ENCODE assay signal across 8 cellular contexts in the genomic region with DNA sequence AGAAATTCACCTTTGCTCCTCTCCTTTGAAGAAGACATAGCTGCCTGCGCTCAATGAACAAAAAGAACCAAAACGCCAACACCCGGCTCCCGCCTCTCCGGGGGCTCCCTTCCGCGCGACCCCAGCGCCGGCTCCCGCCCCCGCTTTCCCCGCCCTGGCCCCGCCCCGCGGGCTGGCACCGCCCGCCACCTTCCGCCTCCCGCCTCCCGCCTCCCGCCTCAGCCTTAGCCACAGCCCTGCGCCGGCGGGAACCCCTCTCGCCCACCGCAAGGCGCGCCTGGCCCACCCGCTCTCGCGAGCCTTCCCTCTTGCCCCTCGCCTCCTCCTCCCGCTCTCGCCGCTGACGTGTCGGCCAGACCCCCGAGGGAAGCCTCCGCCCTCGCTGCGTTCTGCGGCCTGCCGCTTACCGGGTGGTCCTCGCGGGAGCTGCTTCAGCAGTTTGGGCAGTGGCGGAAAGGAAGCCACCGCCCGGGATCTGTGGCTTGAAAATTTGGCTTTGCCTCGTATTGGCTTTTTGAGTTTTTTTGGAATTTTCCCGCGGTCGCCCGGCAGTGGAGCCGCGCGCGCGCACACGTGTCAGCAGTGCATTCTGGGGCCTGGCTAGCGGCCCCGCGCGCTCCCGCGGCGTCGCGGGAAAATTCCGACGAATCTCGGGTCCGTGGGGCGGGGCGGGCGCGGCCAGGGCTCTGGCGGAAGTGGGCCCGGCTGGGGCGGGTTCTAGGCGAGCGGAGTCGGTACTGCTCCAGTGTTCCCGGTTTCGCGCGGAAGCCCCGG. TPM values are rescaled to one million over a fixed set of nuclear protein-coding genes. Genes with fewer than 3 reads are reported as not detected.
DNase-seq lines count a peak whose midpoint lies in the region; ATAC-seq and TF ChIP-seq lines count a peak whose summit lies in the region.

A gene with protein sequence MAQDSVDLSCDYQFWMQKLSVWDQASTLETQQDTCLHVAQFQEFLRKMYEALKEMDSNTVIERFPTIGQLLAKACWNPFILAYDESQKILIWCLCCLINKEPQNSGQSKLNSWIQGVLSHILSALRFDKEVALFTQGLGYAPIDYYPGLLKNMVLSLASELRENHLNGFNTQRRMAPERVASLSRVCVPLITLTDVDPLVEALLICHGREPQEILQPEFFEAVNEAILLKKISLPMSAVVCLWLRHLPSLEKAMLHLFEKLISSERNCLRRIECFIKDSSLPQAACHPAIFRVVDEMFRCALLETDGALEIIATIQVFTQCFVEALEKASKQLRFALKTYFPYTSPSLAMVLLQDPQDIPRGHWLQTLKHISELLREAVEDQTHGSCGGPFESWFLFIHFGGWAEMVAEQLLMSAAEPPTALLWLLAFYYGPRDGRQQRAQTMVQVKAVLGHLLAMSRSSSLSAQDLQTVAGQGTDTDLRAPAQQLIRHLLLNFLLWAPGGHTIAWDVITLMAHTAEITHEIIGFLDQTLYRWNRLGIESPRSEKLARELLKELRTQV (minus strand): TSS at position 591 of the 774 bp plus-strand sequence. CDS start 68,418 bp downstream, outside the sequence.

- CTCF ChIA-PET in IMR-90 (lab: Yijun Ruan, JAX) (no interaction called here), PC-9 (lab: Charles Lee) (interaction anchor here (0.6 kb wide), 1 partner anchor 1027 kb away, joined by 3 read pairs; no protein-coding TSS in a partner anchor)

- intact Hi-C loops in IMR-90 (cut with micrococcal nuclease): loop anchor here (2.0 to 5.0 kb wide), 4 partner anchors 145 to 900 kb away; a partner anchor contains a TSS
- intact Hi-C loops in PC-9 (cut with micrococcal nuclease; ENCODE audit: unreplicated experiment): loop anchor here (1.0 kb wide), 3 partner anchors 66 to 192 kb away; no protein-coding TSS in a partner anchor

- peaks cover 10 to 26% of the 10 kb centered on the region in 2 experiments for H3K79me1 ChIP-seq in IMR-90 (ENCODE audit: low read depth in 1 of 2, low read length in 2 of 2)

- dilution Hi-C loops in IMR-90 (cut with HindIII; ENCODE audit: low sequenced_read_pairs, unreplicated experiment): no loop called here

- H4K91ac ChIP-seq in IMR-90 (ENCODE audit: insufficient read depth, low read depth, low read length): peak within 1 kb of the TSS; percentile 87

- WGBS in IMR-90 (ENCODE audit: extremely low coverage in 2 of 2, insufficient read length in 1 of 2), 2 experiments: 0% methylated on average over 43 of the region's 89 CpGs; no CpG with 5 or more reads in 1 of the 2 experiments

- H3K4me3 ChIP-seq in IMR-90 (ENCODE audit: insufficient read depth, low read depth, low read length): peak within 1 kb of the TSS; percentile 99
- peak within 1 kb of the TSS; percentile 80 for H3K4me3 ChIP-seq in PC-9
- H3K4me3 ChIP-seq in mucosa of rectum (ENCODE audit: low read length in 2 of 2): peak within 1 kb of the TSS; percentile 78 to 90

- BruUV-seq in IMR-90 (replicated peaks; lab: Mats Ljungman, UMichigan) (no TSS peak), PC-9 (replicated peaks; lab: Mats Ljungman, UMichigan) (no TSS peak)

- TF ChIP-seq RAD21 in IMR-90 (IDR thresholded peaks at IDR 0.05; ENCODE audit: low read length): no peak

- H3K4me2 ChIP-seq in IMR-90 (ENCODE audit: low read depth, low read length) (peak within 1 kb of the TSS; percentile 97), PC-9 (peak within 1 kb of the TSS; percentile 86)

- H3K23ac ChIP-seq in IMR-90 (ENCODE audit: low read depth, low read length): peak within 1 kb of the TSS; percentile 95

- H3K18ac ChIP-seq in IMR-90 (ENCODE audit: low read depth, low read length): peak within 1 kb of the TSS; percentile 96

- peak within 1 kb of the TSS; percentile 100 for H3K27ac ChIP-seq in IMR-90 (ENCODE audit: insufficient read depth, low read length)
- H3K27ac ChIP-seq in PC-9: peak within 1 kb of the TSS; percentile 97
- H3K27ac ChIP-seq in mucosa of rectum (ENCODE audit: low read depth in 2 of 2, low read length in 2 of 2): peak within 1 kb of the TSS; percentile 81 to 97

- H3K36me3 ChIP-seq in IMR-90 (ENCODE audit: control insufficient read depth, insufficient read depth, low read length): no peaks in the 10 kb centered on the region
- no peaks in the 10 kb centered on the region for H3K36me3 ChIP-seq in PC-9 (ENCODE audit: low read depth)
- no peaks in the 10 kb centered on the region for H3K36me3 ChIP-seq in mucosa of rectum (ENCODE audit: control insufficient read depth in 2 of 2, insufficient read depth in 2 of 2, low read length in 2 of 2)

- H4K20me1 ChIP-seq in IMR-90 (ENCODE audit: insufficient read depth, low read length) (no peaks in the 10 kb centered on the region), PC-9 (ENCODE audit: insufficient read depth) (no peaks in the 10 kb centered on the region)

- H3F3A ChIP-seq in PC-9 (ENCODE audit: insufficient read depth, low read depth): peaks cover 27% of the 10 kb centered on the region; the same call in 1 of the 2 replicates

- H2AK5ac ChIP-seq in IMR-90 (ENCODE audit: low read depth, low read length): peak within 1 kb of the TSS; percentile 38; the same call in 1 of the 2 replicates

- peak within 1 kb of the TSS; percentile 69; the same call in 1 of the 2 replicates for H2BK20ac ChIP-seq in IMR-90 (ENCODE audit: low read depth, low read length)

- H3K9me2 ChIP-seq in PC-9 (ENCODE audit: insufficient read depth): no peaks in the 10 kb centered on the region

- H2BK5ac ChIP-seq in IMR-90 (ENCODE audit: low read depth, low read length, poor library complexity, severe bottlenecking): peak within 1 kb of the TSS; percentile 98

- DNase-seq in DMS114 treated with DMSO at 0.1 percent for 48 hours (lab: John Stamatoyannopoulos, UW; ENCODE audit: unreplicated experiment): peak; percentile 74
- DNase-seq in IMR-90: peak; percentile 86
- peak; percentile 73 to 91 for DNase-seq in PC-9
- DNase-seq in activated T-cell treated with anti-CD3 and anti-CD28 coated beads for 48 hours (ENCODE audit: low read depth): peak; percentile 88
- peak; percentile 89 to 91 for DNase-seq in erythroblast (lab: John Stamatoyannopoulos, UW)
- DNase-seq in stimulated activated CD8-positive, alpha-beta memory T cell treated with anti-CD3 and anti-CD28 coated beads, Interleukin-4, amount 100 ng/mL, for 4 hours (ENCODE audit: low read depth in 2 of 2, low spot score in 1 of 2): peak; percentile 70 to 78

- peaks cover 33% of the 10 kb centered on the region for H3K79me2 ChIP-seq in PC-9 (ENCODE audit: low read depth)

- H2AFZ ChIP-seq in IMR-90 (replicated peaks; ENCODE audit: low read length, poor library complexity) (peak within 1 kb of the TSS; percentile 98), PC-9 (peak within 1 kb of the TSS; percentile 99)

- peak within 1 kb of the TSS; percentile 93 for H3K14ac ChIP-seq in IMR-90 (replicated peaks; ENCODE audit: low read depth, low read length)

- peaks cover 10% of the 10 kb centered on the region; the same call in 1 of the 2 replicates for H3K9me1 ChIP-seq in IMR-90 (ENCODE audit: insufficient read depth, low read length)

- H3K9ac ChIP-seq in IMR-90 (ENCODE audit: low read depth, low read length) (peak within 1 kb of the TSS; percentile 99), mucosa of rectum (ENCODE audit: low read depth in 1 of 2, low read length in 2 of 2) (peak within 1 kb of the TSS; percentile 82 to 91)

- H4K5ac ChIP-seq in IMR-90 (ENCODE audit: low read depth, low read length): peak within 1 kb of the TSS; percentile 94

- H2BK15ac ChIP-seq in IMR-90 (ENCODE audit: low read depth, low read length): peak within 1 kb of the TSS; percentile 76; the same call in 2 of the 3 replicates

- H3K4ac ChIP-seq in IMR-90 (ENCODE audit: low read depth, low read length): peak within 1 kb of the TSS; percentile 96

- H3K4me1 ChIP-seq in IMR-90 (ENCODE audit: control insufficient read depth, insufficient read depth, low read length) (peaks cover 2% of the 10 kb centered on the region; the same call in 1 of the 2 replicates), PC-9 (replicated peaks; ENCODE audit: insufficient read depth) (peaks cover 37% of the 10 kb centered on the region), mucosa of rectum (ENCODE audit: control insufficient read depth in 2 of 2, insufficient read depth in 2 of 2, low read length in 2 of 2) (peaks cover 0 to 7% of the 10 kb centered on the region in 2 donors)

- H2AK9ac ChIP-seq in IMR-90 (replicated peaks; ENCODE audit: low read depth, low read length, poor library complexity): peak within 1 kb of the TSS; percentile 97

- in situ Hi-C loops in IMR-90 (cut with MboI; ENCODE audit: low sequenced_read_pairs): loop anchor here (10.0 kb wide), 1 partner anchor 197 kb away; a partner anchor contains a TSS

- peak within 1 kb of the TSS; percentile 92 for H2BK120ac ChIP-seq in IMR-90 (ENCODE audit: low read depth, low read length)

- no peaks in the 10 kb centered on the region for H3K27me3 ChIP-seq in IMR-90 (ENCODE audit: control insufficient read depth, insufficient read depth, low read length)
- H3K27me3 ChIP-seq in PC-9 (ENCODE audit: insufficient read depth, low read depth): no peaks in the 10 kb centered on the region
- no peaks in the 10 kb centered on the region for H3K27me3 ChIP-seq in mucosa of rectum (ENCODE audit: control insufficient read depth in 2 of 2, insufficient read depth in 2 of 2, low read length in 2 of 2)

- peak; percentile 86 for TF ChIP-seq POLR2A in IMR-90 (IDR thresholded peaks at IDR 0.05; ENCODE audit: low read depth, low read length)
- peak; percentile 64 for TF ChIP-seq POLR2A in erythroblast (IDR thresholded peaks at IDR 0.05; ENCODE audit: low read length)

- peak within 1 kb of the TSS; percentile 93 to 100 for H4K8ac ChIP-seq in IMR-90 (ENCODE audit: low read depth in 2 of 2, low read length in 2 of 2)

- no peaks in the 10 kb centered on the region for H3K9me3 ChIP-seq in IMR-90 (ENCODE audit: control insufficient read depth, insufficient read depth, low read length)
- H3K9me3 ChIP-seq in PC-9 (ENCODE audit: insufficient read depth, low read depth): no peaks in the 10 kb centered on the region
- H3K9me3 ChIP-seq in mucosa of rectum (ENCODE audit: control insufficient read depth in 2 of 2, low read length in 2 of 2): no peaks in the 10 kb centered on the region

- peak within 1 kb of the TSS; percentile 99 for H3K56ac ChIP-seq in IMR-90 (ENCODE audit: extremely low read depth, insufficient read depth, low read length)

- POLR2A ChIA-PET in IMR-90 (lab: Charles Lee; ENCODE audit: unreplicated experiment) (interaction anchor here (0.5 to 0.6 kb wide), 2 partner anchors 67 to 96 kb away, joined by 3 to 4 read pairs; no protein-coding TSS in a partner anchor), PC-9 (lab: Charles Lee; ENCODE audit: unreplicated experiment) (interaction anchor here (0.6 to 1.4 kb wide), 5 partner anchors 14 to 558 kb away, joined by 3 to 7 read pairs (median 5); a partner anchor contains a TSS)

- ATAC-seq in GM21526 (IDR thresholded peaks at IDR 0.05; ENCODE audit: low FRiP score, unreplicated experiment): peak; percentile 75
- peak; percentile 92 for ATAC-seq in IMR-90 (ENCODE audit: low read depth)

- TF ChIP-seq CTCF in IMR-90 (conservative IDR thresholded peaks at IDR 0.05; ENCODE audit: low read depth, low read length) (no peak), PC-9 (conservative IDR thresholded peaks at IDR 0.05) (no peak)

RNA-seq across cellular contexts. Expression of the gene that starts here (rescaled TPM):
- 6.3 and 6.4 TPM in 2 replicates for total RNA-seq in IMR-90 (2012; rRNA removed)
- polyA plus RNA-seq in IMR-90 (2012; rRNA removed): 4.0 and 4.7 TPM in 2 replicates
- 2.7 and 2.9 TPM in 2 replicates for polyA plus RNA-seq in IMR-90 (2012; cell fraction: cytosol; rRNA removed)
- polyA plus RNA-seq in IMR-90 (2012; cell fraction: nucleus; rRNA removed; ENCODE audit: low replicate concordance): 4.8 and 6.6 TPM in 2 replicates
- total RNA-seq in PC-9 (2021): 31.5 and 44.7 TPM in 2 replicates

Comparison
In these comparisons a context has a peak if more than half of its experiments do, and no peak if none do; other contexts are left out.
1. Peak in every context shown above with its lines: DNase-seq, ATAC-seq, H3K4me3 ChIP-seq and H3K27ac ChIP-seq.